12 cellular contexts compared by ENCODE assay signal in the genomic region with DNA sequence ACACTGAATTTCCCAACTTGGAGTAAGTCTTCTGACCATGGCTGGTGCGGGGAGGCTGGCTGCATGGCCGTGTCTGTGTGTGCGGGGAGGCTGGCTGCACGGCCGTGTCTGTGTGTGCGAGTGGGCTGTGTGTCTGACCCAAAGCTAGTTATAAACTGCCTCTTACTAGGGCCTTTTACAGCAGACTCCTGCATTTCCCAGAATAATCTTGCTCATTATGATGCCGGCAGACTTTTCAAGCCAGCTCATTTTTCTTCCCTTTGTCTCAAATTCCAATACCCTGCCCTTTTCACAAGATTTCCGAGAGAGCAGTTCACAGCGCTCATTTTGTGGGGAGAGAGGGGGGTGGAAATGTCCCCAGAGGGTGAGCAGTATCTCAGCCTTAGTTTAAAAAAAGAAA.
"Had no signal": no experiment of that assay in that cellular context is flagged by ENCODE, and none has a peak within 500 bp of the region (broad histone marks: within the 10 kb centered on the region; RNA-seq: fewer than 3 reads in every experiment).

No MANE protein-coding gene starts in this region.

- DNase-seq: activated B cell treated with CpG ODN at 0.5 μM for 24 hours; activated CD4-positive, alpha-beta T cell treated with anti-CD3 and anti-CD28 coated beads, Interleukin-2, amount 10 ng/mL, durations not matched to agents 7 days and 5 days; esophagus squamous epithelium; foreskin keratinocyte; left ventricle myocardium superior; mesenchymal stem cell; sigmoid colon; stimulated activated CD4-positive, alpha-beta T cell treated with anti-CD3 and anti-CD28 coated beads, Interleukin-4, amount 100 ng/mL, for 1 hour; T-helper 17 cell had no signal

- H3K4me3 Mint-ChIP-seq: activated B cell treated with CpG ODN at 0.5 μM for 24 hours; activated CD4-positive, alpha-beta T cell treated with anti-CD3 and anti-CD28 coated beads, Interleukin-2, amount 10 ng/mL, durations not matched to agents 7 days and 5 days; stimulated activated naive CD8-positive, alpha-beta T cell treated with anti-CD3 and anti-CD28 coated beads, Interleukin-15, Interleukin-2, amounts not matched to agents 100 ng/mL and 50 ng/mL, for 24 hours; T-helper 17 cell had no signal

- H3K27ac ChIP-seq: esophagus squamous epithelium, foreskin keratinocyte, prostate gland had no signal

- H3K9me3 Mint-ChIP-seq: stimulated activated naive CD8-positive, alpha-beta T cell treated with anti-CD3 and anti-CD28 coated beads, Interleukin-15, Interleukin-2, amounts not matched to agents 100 ng/mL and 50 ng/mL, for 24 hours had no signal

- H3K27me3 ChIP-seq: esophagus squamous epithelium, foreskin keratinocyte, sigmoid colon had no signal

- H3K27me3 Mint-ChIP-seq: activated B cell treated with CpG ODN at 0.5 μM for 24 hours; activated CD4-positive, alpha-beta T cell treated with anti-CD3 and anti-CD28 coated beads, Interleukin-2, amount 10 ng/mL, durations not matched to agents 7 days and 5 days; stimulated activated naive CD8-positive, alpha-beta T cell treated with anti-CD3 and anti-CD28 coated beads, Interleukin-15, Interleukin-2, amounts not matched to agents 100 ng/mL and 50 ng/mL, for 24 hours; T-helper 17 cell had no signal

- H3K4me1 ChIP-seq: esophagus squamous epithelium, foreskin keratinocyte, prostate gland, sigmoid colon had no signal

- H3K36me3 Mint-ChIP-seq: activated naive CD4-positive, alpha-beta T cell treated with anti-CD3 and anti-CD28 coated beads, Interleukin-2, amount 50 U/mL, for 72 hours had no signal

- H3K27ac Mint-ChIP-seq: activated B cell treated with CpG ODN at 0.5 μM for 24 hours; activated CD4-positive, alpha-beta T cell treated with anti-CD3 and anti-CD28 coated beads, Interleukin-2, amount 10 ng/mL, durations not matched to agents 7 days and 5 days; activated naive CD4-positive, alpha-beta T cell treated with anti-CD3 and anti-CD28 coated beads, Interleukin-2, amount 50 U/mL, for 72 hours; stimulated activated naive CD8-positive, alpha-beta T cell treated with anti-CD3 and anti-CD28 coated beads, Interleukin-15, Interleukin-2, amounts not matched to agents 100 ng/mL and 50 ng/mL, for 24 hours; T-helper 17 cell had no signal

- H3K9me3 ChIP-seq: esophagus squamous epithelium, prostate gland, sigmoid colon had no signal

- H3K4me3 ChIP-seq: esophagus squamous epithelium, prostate gland, sigmoid colon had no signal

- H3K4me1 Mint-ChIP-seq: activated B cell treated with CpG ODN at 0.5 μM for 24 hours; activated CD4-positive, alpha-beta T cell treated with anti-CD3 and anti-CD28 coated beads, Interleukin-2, amount 10 ng/mL, durations not matched to agents 7 days and 5 days; T-helper 17 cell had no signal

- ATAC-seq: activated naive CD4-positive, alpha-beta T cell treated with anti-CD3 and anti-CD28 coated beads, Interleukin-2, amount 50 U/mL, for 72 hours; foreskin keratinocyte; left ventricle myocardium superior; T-helper 17 cell had no signal

- H3K36me3 ChIP-seq: esophagus squamous epithelium, prostate gland, sigmoid colon had no signal
